17 cellular contexts compared by ENCODE assay signal in the genomic region with DNA sequence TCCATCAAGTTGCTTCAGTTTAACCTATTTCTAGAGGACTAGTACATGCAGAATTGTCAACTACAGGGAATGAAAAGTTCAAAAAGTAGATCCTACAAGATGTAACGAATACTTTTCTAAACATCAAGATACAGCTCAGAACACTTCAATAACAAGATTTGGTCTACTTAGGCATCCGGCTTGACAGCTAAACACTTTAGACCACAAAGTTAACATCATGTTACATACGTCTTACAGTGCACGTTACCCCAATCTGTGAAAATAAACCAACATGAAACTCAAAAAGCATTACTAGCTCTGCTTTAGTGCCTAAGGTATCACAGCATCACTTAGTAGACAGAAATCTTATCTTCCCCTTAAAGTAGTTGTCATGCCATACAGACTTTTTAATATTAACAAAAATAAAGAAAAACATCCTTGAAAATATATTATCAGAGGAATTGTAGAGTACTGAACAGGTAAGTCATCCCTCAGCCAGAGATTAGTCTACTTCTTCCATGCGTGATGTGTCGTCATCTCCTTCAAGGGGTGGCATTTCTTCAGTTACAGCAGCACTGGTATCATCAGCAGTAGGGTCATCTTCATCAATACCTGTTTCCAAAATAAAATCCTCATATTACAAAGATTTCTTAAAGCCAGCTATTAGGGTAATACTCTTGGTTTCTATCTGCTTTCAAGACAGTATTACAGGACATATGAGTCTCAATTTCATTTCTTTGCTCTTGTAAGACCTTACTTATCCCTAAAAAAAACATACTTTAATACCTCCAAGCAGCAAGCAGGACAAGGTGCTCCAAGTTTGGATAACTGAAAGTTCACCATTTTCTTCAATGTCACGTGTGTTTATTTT. TPM values are rescaled to one million over a fixed set of nuclear protein-coding genes. Genes with fewer than 3 reads are reported as not detected.
DNase-seq lines count a peak whose midpoint lies in the region; ATAC-seq, FAIRE-seq and TF ChIP-seq lines count a peak whose summit lies in the region.
"Had no signal": no experiment of that assay in that cellular context is flagged by ENCODE, and none has a peak within 500 bp of the region (broad histone marks: within the 10 kb centered on the region; RNA-seq: fewer than 3 reads in every experiment).

No MANE protein-coding gene starts in this region.

- TF ChIP-seq RAD21 in K562 (CRISPR knock-in tag; conservative IDR thresholded peaks at IDR 0.05 in 1 of 2, IDR thresholded peaks at IDR 0.05 in 1 of 2) = no peak

- H3K4me1 ChIP-seq in K562 (replicated peaks in 1 of 2; ENCODE audit: control insufficient read depth in 2 of 2, insufficient read depth in 2 of 2, low read length in 2 of 2) (peaks cover 5 to 9% of the 10 kb centered on the region in 2 experiments; a peak in 4 of 5 replicates), neural progenitor cell (peaks cover 34% of the 10 kb centered on the region), foreskin keratinocyte (peaks cover 18% of the 10 kb centered on the region)

- H2AFZ ChIP-seq in K562 (ENCODE audit: low read depth, low read length) = no peak overlapping the region
- no peak overlapping the region for H2AFZ ChIP-seq in neural progenitor cell (replicated peaks)

- WGBS in K562 (ENCODE audit: insufficient coverage, low coverage, missing lambda C conversion rate) = 84% methylated on average over 7 of the region's 7 CpGs

- H3K4me2 ChIP-seq in K562 (ENCODE audit: insufficient read depth, low read length) = no peak overlapping the region
- peak overlapping the region; percentile 21 for H3K4me2 ChIP-seq in neural progenitor cell

- peaks cover 29% of the 10 kb centered on the region for H4K20me1 ChIP-seq in K562 (replicated peaks; ENCODE audit: control insufficient read depth, insufficient read depth, low read length)
- peaks cover 53% of the 10 kb centered on the region for H4K20me1 ChIP-seq in neural progenitor cell (ENCODE audit: low read depth)

- no peaks in the 10 kb centered on the region for H3K9me3 Mint-ChIP-seq in activated T-cell treated with anti-CD3 and anti-CD28 coated beads, Interleukin-2, amount 50 U/mL, for 4 hours
- H3K9me3 Mint-ChIP-seq in IgD-negative memory B cell (no peaks in the 10 kb centered on the region), neural progenitor cell (no peaks in the 10 kb centered on the region)

- DNase-seq in activated T-cell treated with anti-CD3 and anti-CD28 coated beads, Interleukin-2, amount 50 U/mL, for 4 hours = no peak
- DNase-seq in activated T-cell treated with anti-CD3 and anti-CD28 coated beads for 4 hours = no peak
- no peak for DNase-seq in K562 (ENCODE audit: extremely low read depth in 1 of 4, low spot score in 3 of 4)
- no peak for DNase-seq in neural progenitor cell (ENCODE audit: low spot score)
- no peak for DNase-seq in foreskin keratinocyte
- no peak for DNase-seq in NOMO-1 treated with dmso at 0.1 percent for 144 hours (lab: John Stamatoyannopoulos, UW; ENCODE audit: unreplicated experiment)
- DNase-seq: activated CD4-positive, alpha-beta T cell treated with anti-CD3 and anti-CD28 coated beads for 4 hours; activated gamma-delta T cell treated with Interleukin-2 at 50 U/mL for 16 hours; foreskin melanocyte; NCI-H2107; NCI-H774; T1000; upper lobe of left lung had no signal

- H3K36me3 ChIP-seq in K562 (ENCODE audit: control insufficient read depth, insufficient read depth, low read length) (peaks cover 71% of the 10 kb centered on the region), neural progenitor cell (peaks cover 43% of the 10 kb centered on the region)

- peaks cover 79% of the 10 kb centered on the region for H3F3A ChIP-seq in neural progenitor cell (ENCODE audit: low read depth)

- in situ Hi-C loops in K562 (cut with MboI) = no loop called here

- no peak for TF ChIP-seq EP300 in K562 (IDR thresholded peaks at IDR 0.05; ENCODE audit: low read length)

- H3K4me1 Mint-ChIP-seq in activated T-cell treated with anti-CD3 and anti-CD28 coated beads, Interleukin-2, amount 50 U/mL, for 4 hours (ENCODE audit: low read depth) = peaks cover 50% of the 10 kb centered on the region
- H3K4me1 Mint-ChIP-seq in IgD-negative memory B cell = peaks cover 15 to 34% (median 34%) of the 10 kb centered on the region in 3 donors
- H3K4me1 Mint-ChIP-seq in neural progenitor cell = peaks cover 43% of the 10 kb centered on the region

- H3K4me3 Mint-ChIP-seq in activated T-cell treated with anti-CD3 and anti-CD28 coated beads, Interleukin-2, amount 50 U/mL, for 4 hours = peak overlapping the region; percentile 99
- H3K4me3 Mint-ChIP-seq in IgD-negative memory B cell (peak overlapping the region in 2 of 4 donors; percentile 3 to 39), neural progenitor cell (no peak overlapping the region)

- no peaks in the 10 kb centered on the region for H3K27me3 Mint-ChIP-seq in activated T-cell treated with anti-CD3 and anti-CD28 coated beads, Interleukin-2, amount 50 U/mL, for 4 hours (ENCODE audit: low read depth)
- no peaks in the 10 kb centered on the region for H3K27me3 Mint-ChIP-seq in IgD-negative memory B cell
- peaks cover 6% of the 10 kb centered on the region for H3K27me3 Mint-ChIP-seq in neural progenitor cell (ENCODE audit: insufficient read depth, low read depth)

- H3K9me3 ChIP-seq in K562 (replicated peaks; ENCODE audit: control insufficient read depth, insufficient read depth, low read depth, low read length) (no peaks in the 10 kb centered on the region), neural progenitor cell (ENCODE audit: low read depth) (no peaks in the 10 kb centered on the region)
- H3K9me3 ChIP-seq: upper lobe of left lung had no signal

- FAIRE-seq in K562 (lab: Jason Lieb, UNC) = no peak
- FAIRE-seq: endometrium had no signal

- no peak overlapping the region for H3K27ac ChIP-seq in K562 (ENCODE audit: extremely low read depth, low read depth, low read length)
- peak overlapping the region; percentile 55 for H3K27ac ChIP-seq in neural progenitor cell
- no peak overlapping the region for H3K27ac ChIP-seq in foreskin keratinocyte
- H3K27ac ChIP-seq: upper lobe of left lung had no signal

- peaks cover 77% of the 10 kb centered on the region for H3K36me3 Mint-ChIP-seq in activated T-cell treated with anti-CD3 and anti-CD28 coated beads, Interleukin-2, amount 50 U/mL, for 4 hours (ENCODE audit: insufficient read depth)
- H3K36me3 Mint-ChIP-seq in IgD-negative memory B cell = peaks cover 13% of the 10 kb centered on the region
- H3K36me3 Mint-ChIP-seq in neural progenitor cell = peaks cover 64% of the 10 kb centered on the region

- POLR2A ChIA-PET in K562 (lab: Yijun Ruan, JAX) = interaction anchor here (0.6 to 1.2 kb wide), 5 partner anchors 15 to 83 kb away, joined by 3 to 4 read pairs (median 3); no protein-coding TSS in a partner anchor

- no peak for ATAC-seq in activated T-cell treated with anti-CD3 and anti-CD28 coated beads, Interleukin-2, amount 50 U/mL, for 4 hours
- ATAC-seq in K562 = no peak
- ATAC-seq in HG02623 (IDR thresholded peaks at IDR 0.05; ENCODE audit: unreplicated experiment) = no peak
- ATAC-seq in foreskin keratinocyte = no peak
- ATAC-seq: sciatic nerve had no signal

- intact Hi-C loops in K562 (cut with micrococcal nuclease) = no loop called here

- H3K4me3 ChIP-seq in K562 = no peak overlapping the region
- no peak overlapping the region for H3K4me3 ChIP-seq in neural progenitor cell
- H3K4me3 ChIP-seq: upper lobe of left lung had no signal

- peak overlapping the region in 2 of 3 donors; percentile 9 to 79 for H3K27ac Mint-ChIP-seq in IgD-negative memory B cell
- H3K27ac Mint-ChIP-seq in neural progenitor cell = no peak overlapping the region

- H3K27me3 ChIP-seq in K562 (ENCODE audit: control insufficient read depth in 2 of 2, insufficient read depth in 2 of 2, low read length in 2 of 2) (no peaks in the 10 kb centered on the region), neural progenitor cell (no peaks in the 10 kb centered on the region), foreskin keratinocyte (no peaks in the 10 kb centered on the region)
- H3K27me3 ChIP-seq: upper lobe of left lung had no signal

- CTCF ChIA-PET in K562 (lab: Yijun Ruan, JAX; ENCODE audit: low intra/inter-chr PET ratio) = no interaction called here

- H3K9me1 ChIP-seq in K562 (ENCODE audit: control insufficient read depth, insufficient read depth, low read length) = no peaks in the 10 kb centered on the region

- no peak overlapping the region for H3K9ac ChIP-seq in K562 (ENCODE audit: insufficient read depth in 1 of 2, low read depth in 2 of 2, low read length in 2 of 2)
- no peak overlapping the region for H3K9ac ChIP-seq in neural progenitor cell

- no TSS peak for BruUV-seq in K562 (replicated peaks; lab: Mats Ljungman, UMichigan)

- H3K79me2 ChIP-seq in K562 (ENCODE audit: control insufficient read depth, insufficient read depth, low read length) (peaks cover 55% of the 10 kb centered on the region), neural progenitor cell (ENCODE audit: low read depth) (peaks cover 50% of the 10 kb centered on the region)

- TF ChIP-seq CTCF in K562 (IDR thresholded peaks at IDR 0.05 in 2 of 3, conservative IDR thresholded peaks at IDR 0.05 in 1 of 3; ENCODE audit: insufficient read depth in 2 of 3, low read depth in 1 of 3, low read length in 3 of 3) = no peak
- no peak for TF ChIP-seq CTCF in neural progenitor cell (IDR thresholded peaks at IDR 0.05)
- TF ChIP-seq CTCF in foreskin keratinocyte (conservative IDR thresholded peaks at IDR 0.05) = no peak

- no peak for TF ChIP-seq POLR2A in K562 (conservative IDR thresholded peaks at IDR 0.05)

RNA-seq across cellular contexts. Expression of a gene that starts 5.4 kb away (rescaled TPM):
- 1,000 to 10,000 TPM; 1,385 to 1,509 (median 1,444) TPM for total RNA-seq in activated T-cell treated with anti-CD3 and anti-CD28 coated beads, Interleukin-2, amount 50 U/mL, for 4 hours
- 372 TPM for polyA plus RNA-seq in IgD-negative memory B cell
- 297 and 1,009 TPM in 2 replicates for total RNA-seq in K562 (2011; cell fraction: chromatin; rRNA removed; ENCODE audit: low replicate concordance)
- 170 and 251 TPM in 2 replicates for total RNA-seq in K562 (2011; cell fraction: nucleolus; rRNA removed)
- total RNA-seq in K562 (2011; cell fraction: nucleoplasm; rRNA removed) = 335 and 379 TPM in 2 replicates
- 578 and 630 TPM in 2 replicates for total RNA-seq in K562 (2014; rRNA removed)
- total RNA-seq in K562 (2014; rRNA removed; fragmentation: Illumina TruSeq; extraction: Trizol) = 496 and 561 TPM in 2 replicates
- 376 and 377 TPM in 2 replicates for total RNA-seq in K562 (2015; rRNA removed; fragmentation: Illumina TruSeq; extraction: Trizol)
- total RNA-seq in K562 (2021) = 895 and 957 TPM in 2 replicates
- 1,094 and 1,547 TPM in 2 replicates for polyA plus RNA-seq in K562 (2011; rRNA removed)
- 239 and 550 TPM in 2 replicates for polyA plus RNA-seq in K562 (2011; cell fraction: cytosol; rRNA removed)
- 154 and 294 TPM in 2 replicates for polyA plus RNA-seq in K562 (2011; cell fraction: nucleus; rRNA removed)
- polyA plus RNA-seq in K562 (2012) = 370 and 1,431 TPM in 2 replicates
- polyA plus RNA-seq in K562 (2014; fragmentation: Illumina TruSeq; extraction: Trizol) = 1,640 and 1,731 TPM in 2 replicates
- 1,000 to 10,000 TPM in 1 of 2 experiments, 100 to 1,000 TPM in 1; 787 to 1,003 TPM for polyA plus RNA-seq in K562 (2014; fragmentation: Nextera tagmentation; extraction: Ambion mirVana)
- polyA plus RNA-seq in K562 (2014; rRNA removed) = 879 and 956 TPM in 2 replicates
- 1,917 and 1,981 TPM in 2 replicates for polyA minus RNA-seq in K562 (2011; rRNA and poly(A)+ RNA removed)
- 1,324 and 1,529 TPM in 2 replicates for polyA minus RNA-seq in K562 (2011; cell fraction: cytosol; rRNA and poly(A)+ RNA removed)
- polyA minus RNA-seq in K562 (2011; cell fraction: nucleus; rRNA and poly(A)+ RNA removed) = 126 and 337 TPM in 2 replicates
- total RNA-seq in neural progenitor cell (ENCODE audit: low replicate concordance) = 656 and 746 TPM in 2 replicates
- 675 and 933 TPM in 2 replicates for total RNA-seq in foreskin keratinocyte
- 477 and 673 TPM in 2 replicates for polyA plus RNA-seq in foreskin keratinocyte

RNA-seq across cellular contexts. Expression of a gene that starts 58.2 kb away (rescaled TPM):
- total RNA-seq in activated T-cell treated with anti-CD3 and anti-CD28 coated beads, Interleukin-2, amount 50 U/mL, for 4 hours = 10 to 100 TPM; 28.7 to 33.9 (median 29.9) TPM
- 14.9 TPM for polyA plus RNA-seq in IgD-negative memory B cell
- total RNA-seq in K562 (2011; cell fraction: chromatin; rRNA removed; ENCODE audit: low replicate concordance) = 40.2 and 51.8 TPM in 2 replicates
- total RNA-seq in K562 (2011; cell fraction: nucleolus; rRNA removed) = 22.0 and 24.1 TPM in 2 replicates
- 41.4 and 49.4 TPM in 2 replicates for total RNA-seq in K562 (2011; cell fraction: nucleoplasm; rRNA removed)
- 8.0 and 9.6 TPM in 2 replicates for total RNA-seq in K562 (2014; rRNA removed)
- total RNA-seq in K562 (2014; rRNA removed; fragmentation: Illumina TruSeq; extraction: Trizol) = 12.1 and 13.9 TPM in 2 replicates
- total RNA-seq in K562 (2015; rRNA removed; fragmentation: Illumina TruSeq; extraction: Trizol) = 14.7 and 15.3 TPM in 2 replicates
- total RNA-seq in K562 (2021) = 13.3 and 16.6 TPM in 2 replicates
- polyA plus RNA-seq in K562 (2011; rRNA removed) = 10.0 and 11.8 TPM in 2 replicates
- 8.6 and 8.7 TPM in 2 replicates for polyA plus RNA-seq in K562 (2011; cell fraction: cytosol; rRNA removed)
- 12.1 and 12.4 TPM in 2 replicates for polyA plus RNA-seq in K562 (2011; cell fraction: nucleus; rRNA removed)
- 7.8 and 9.6 TPM in 2 replicates for polyA plus RNA-seq in K562 (2012)
- polyA plus RNA-seq in K562 (2014; fragmentation: Illumina TruSeq; extraction: Trizol) = 10.2 and 10.5 TPM in 2 replicates
- polyA plus RNA-seq in K562 (2014; fragmentation: Nextera tagmentation; extraction: Ambion mirVana) = 10 to 100 TPM in 1 of 2 experiments, 1 to 10 TPM in 1; 7.0 to 12.1 TPM
- polyA plus RNA-seq in K562 (2014; rRNA removed) = 9.4 and 11.7 TPM in 2 replicates
- 23.3 and 23.9 TPM in 2 replicates for polyA minus RNA-seq in K562 (2011; rRNA and poly(A)+ RNA removed)
- 11.5 and 17.4 TPM in 2 replicates for polyA minus RNA-seq in K562 (2011; cell fraction: cytosol; rRNA and poly(A)+ RNA removed)
- 7.7 and 15.2 TPM in 2 replicates for polyA minus RNA-seq in K562 (2011; cell fraction: nucleus; rRNA and poly(A)+ RNA removed)
- total RNA-seq in neural progenitor cell (ENCODE audit: low replicate concordance) = 18.2 and 22.4 TPM in 2 replicates
- 16.7 and 18.1 TPM in 2 replicates for total RNA-seq in foreskin keratinocyte
- polyA plus RNA-seq in foreskin keratinocyte = 9.3 and 11.0 TPM in 2 replicates
